In the genomic region with DNA sequence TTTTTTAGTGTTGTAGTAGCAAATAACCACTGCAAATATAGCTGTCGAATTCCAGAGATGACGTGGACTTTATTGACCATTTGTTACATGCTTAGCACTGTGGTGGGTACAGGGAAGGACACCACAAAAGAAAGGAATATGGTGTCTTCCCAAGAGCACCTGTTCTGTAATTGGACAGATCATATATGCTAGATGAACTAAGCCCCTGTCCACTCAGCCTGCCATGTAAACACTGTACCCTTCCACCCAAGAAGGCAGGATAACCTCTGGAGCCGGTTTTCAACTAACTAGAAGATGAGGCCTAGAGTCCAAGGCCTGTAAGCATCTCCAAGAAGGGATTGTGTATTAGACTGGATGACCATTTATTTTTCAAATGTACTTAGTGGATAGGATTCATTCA, we compare ENCODE assay signal across 23 cellular contexts. TPM values are rescaled to one million over a fixed set of nuclear protein-coding genes. Genes with fewer than 3 reads are reported as not detected.
A peak's percentile ranks its signal among the peaks of the same experiment; 100 is the strongest.
DNase-seq lines count a peak whose midpoint lies in the region; ATAC-seq and TF ChIP-seq lines count a peak whose summit lies in the region.
"Had no signal": no experiment of that assay in that cellular context is flagged by ENCODE, and none has a peak within 500 bp of the region (broad histone marks: within the 10 kb centered on the region; RNA-seq: fewer than 3 reads in every experiment).

No MANE protein-coding gene starts in this region.

- POLR2A ChIA-PET in CD4-positive, alpha-beta T cell (lab: Charles Lee), result no interaction called here
- POLR2A ChIA-PET in T-cell (lab: Charles Lee), result no interaction called here

- H3K9me3 Mint-ChIP-seq in activated naive CD4-positive, alpha-beta T cell treated with anti-CD3 and anti-CD28 coated beads for 36 hours, result no peaks in the 10 kb centered on the region
- no peaks in the 10 kb centered on the region for H3K9me3 Mint-ChIP-seq in CD4-positive, alpha-beta T cell
- H3K9me3 Mint-ChIP-seq in T-cell, result no peaks in the 10 kb centered on the region
- H3K9me3 Mint-ChIP-seq: H9 had no signal

- H3K36me3 Mint-ChIP-seq in activated naive CD4-positive, alpha-beta T cell treated with anti-CD3 and anti-CD28 coated beads for 36 hours (ENCODE audit: low read depth), result peaks cover 26% of the 10 kb centered on the region
- H3K36me3 Mint-ChIP-seq in CD4-positive, alpha-beta T cell (ENCODE audit: low read depth), result peaks cover 90% of the 10 kb centered on the region
- H3K36me3 Mint-ChIP-seq in T-cell, result peaks cover 52% of the 10 kb centered on the region

- H3K9me3 ChIP-seq in CD4-positive, alpha-beta T cell (ENCODE audit: control insufficient read depth, low read length), result no peaks in the 10 kb centered on the region
- H3K9me3 ChIP-seq in neutrophil, result no peaks in the 10 kb centered on the region
- H3K9me3 ChIP-seq: Caco-2 had no signal

- no peak for ATAC-seq in CD4-positive, alpha-beta T cell (ENCODE audit: poor library complexity)
- peak in 1 of 4 experiments; percentile 14 for ATAC-seq in T-cell (replicated peaks in 1 of 4)
- ATAC-seq: GM12878, PC-3 had no signal

- TF ChIP-seq CTCF in CD4-positive, alpha-beta T cell (IDR thresholded peaks at IDR 0.05), result no peak
- TF ChIP-seq CTCF in neutrophil (IDR thresholded peaks at IDR 0.05), result no peak

- H3K27ac Mint-ChIP-seq in activated naive CD4-positive, alpha-beta T cell treated with anti-CD3 and anti-CD28 coated beads for 36 hours, result peak overlapping the region; percentile 56
- H3K27ac Mint-ChIP-seq in CD4-positive, alpha-beta T cell, result peak overlapping the region; percentile 81
- H3K27ac Mint-ChIP-seq in T-cell, result peak overlapping the region; percentile 87 to 90
- H3K27ac Mint-ChIP-seq: H9 had no signal

- peaks cover 42 to 43% of the 10 kb centered on the region in 2 experiments for H3K4me1 ChIP-seq in neutrophil (ENCODE audit: control insufficient read depth in 1 of 2, insufficient read depth in 1 of 2, low read depth in 1 of 2, low read length in 1 of 2)
- H3K4me1 ChIP-seq: Caco-2 had no signal

- CTCF ChIA-PET in activated naive CD4-positive, alpha-beta T cell treated with anti-CD3 and anti-CD28 coated beads for 36 hours (lab: Charles Lee), result interaction anchor here (1.1 to 1.9 kb wide), 2 partner anchors 11 to 16 kb away, joined by 3 to 7 read pairs; no protein-coding TSS in a partner anchor
- CTCF ChIA-PET in CD4-positive, alpha-beta T cell (lab: Charles Lee), result no interaction called here
- CTCF ChIA-PET in T-cell (lab: Charles Lee), result no interaction called here

- no peak overlapping the region for H3K4me3 ChIP-seq in neutrophil (ENCODE audit: low read depth in 1 of 2, low read length in 1 of 2)
- H3K4me3 ChIP-seq: GM12878 had no signal

- H3K27me3 Mint-ChIP-seq in activated naive CD4-positive, alpha-beta T cell treated with anti-CD3 and anti-CD28 coated beads for 36 hours (ENCODE audit: low read depth), result no peaks in the 10 kb centered on the region
- no peaks in the 10 kb centered on the region for H3K27me3 Mint-ChIP-seq in CD4-positive, alpha-beta T cell
- no peaks in the 10 kb centered on the region for H3K27me3 Mint-ChIP-seq in T-cell

- H3K36me3 ChIP-seq in neutrophil, result peaks cover 49% of the 10 kb centered on the region

- peaks cover 31% of the 10 kb centered on the region for H3K4me1 Mint-ChIP-seq in activated naive CD4-positive, alpha-beta T cell treated with anti-CD3 and anti-CD28 coated beads for 36 hours (ENCODE audit: low read depth)
- peaks cover 50% of the 10 kb centered on the region for H3K4me1 Mint-ChIP-seq in CD4-positive, alpha-beta T cell (ENCODE audit: low read depth)
- H3K4me1 Mint-ChIP-seq in T-cell, result peaks cover 38 to 45% (median 39%) of the 10 kb centered on the region in 3 donors
- H3K4me1 Mint-ChIP-seq: H9 had no signal

- no peak overlapping the region for H3K27ac ChIP-seq in CD4-positive, alpha-beta T cell (ENCODE audit: low read depth, low read length)
- H3K27ac ChIP-seq in neutrophil, result peak overlapping the region; percentile 72
- H3K27ac ChIP-seq: C4-2B had no signal

- H3K27me3 ChIP-seq in CD4-positive, alpha-beta T cell (ENCODE audit: control insufficient read depth, insufficient read depth, low read length), result no peaks in the 10 kb centered on the region
- no peaks in the 10 kb centered on the region for H3K27me3 ChIP-seq in neutrophil

- intact Hi-C loops in activated naive CD4-positive, alpha-beta T cell treated with anti-CD3 and anti-CD28 coated beads for 36 hours (cut with micrococcal nuclease), result no loop called here
- intact Hi-C loops in CD4-positive, alpha-beta T cell (cut with DNase I, micrococcal nuclease), result no loop called here

- H3K4me3 Mint-ChIP-seq in activated naive CD4-positive, alpha-beta T cell treated with anti-CD3 and anti-CD28 coated beads for 36 hours, result no peak overlapping the region
- no peak overlapping the region for H3K4me3 Mint-ChIP-seq in CD4-positive, alpha-beta T cell
- no peak overlapping the region for H3K4me3 Mint-ChIP-seq in T-cell
- H3K4me3 Mint-ChIP-seq: H9 had no signal

- no peak for DNase-seq in activated naive CD4-positive, alpha-beta T cell treated with anti-CD3 and anti-CD28 coated beads for 36 hours
- no peak for DNase-seq in activated naive CD4-positive, alpha-beta T cell treated with Interleukin-2 at 50 U/mL for 16 hours
- DNase-seq in CD4-positive, alpha-beta T cell, result no peak
- no peak for DNase-seq in T-cell
- DNase-seq in NOMO-1 treated with DMSO at 0.1 percent for 48 hours (lab: John Stamatoyannopoulos, UW; ENCODE audit: unreplicated experiment), result no peak
- no peak for DNase-seq in pons (ENCODE audit: low spot score)
- DNase-seq: ACHN, Caco-2, GF-D8, H9, Kasumi-1, MM.1S, NCI-H1092, NCI-H1436 treated with DMSO at 0.1 percent for 48 hours, NCI-H2029, NCI-H345, NCI-H524 treated with DMSO at 0.1 percent for 48 hours, PC-3, RPMI8226, SHP77 treated with DMSO at 0.1 percent for 48 hours had no signal

RNA-seq across cellular contexts. Expression of a gene that starts 44.1 kb away (rescaled TPM):
- total RNA-seq in activated naive CD4-positive, alpha-beta T cell treated with anti-CD3 and anti-CD28 coated beads for 36 hours, result 100 to 1,000 TPM; 150 to 152 TPM
- total RNA-seq in CD4-positive, alpha-beta T cell, result 10 to 100 TPM; 51.3 to 57.3 TPM
- total RNA-seq in T-cell, result 10 to 100 TPM; 59.6 to 76.4 (median 72.6) TPM
